8 cellular contexts compared by ENCODE assay signal in genomic region chr9:109117856-109118801, GRCh38. TPM values are rescaled to one million over a fixed set of nuclear protein-coding genes. Genes with fewer than 3 reads are reported as not detected.
DNase-seq lines count a peak whose midpoint lies in the region; ATAC-seq and TF ChIP-seq lines count a peak whose summit lies in the region.

No MANE protein-coding gene starts in this region.

- ATAC-seq in SK-N-SH treated with all-trans-retinoic acid at 6 μM for 48 hours (peak; percentile 51), HG03045 (IDR thresholded peaks at IDR 0.05; ENCODE audit: unreplicated experiment) (no peak), GM18861 (IDR thresholded peaks at IDR 0.05; ENCODE audit: unreplicated experiment) (no peak)

- no peaks in the 10 kb centered on the region for H3K27me3 ChIP-seq in ascending aorta

- peak overlapping the region; percentile 56 to 77 for H3K27ac ChIP-seq in ascending aorta

- peaks cover 13 to 39% of the 10 kb centered on the region in 2 donors for H3K4me1 ChIP-seq in ascending aorta

- no peaks in the 10 kb centered on the region for H3K9me3 ChIP-seq in ascending aorta
- H3K9me3 ChIP-seq in iPS-18c (ENCODE audit: control insufficient read depth, insufficient read depth, low read length): no peaks in the 10 kb centered on the region

- no peaks in the 10 kb centered on the region for H3K36me3 ChIP-seq in ascending aorta

- no peak for TF ChIP-seq CTCF in ascending aorta (IDR thresholded peaks at IDR 0.05)

- H3K4me3 ChIP-seq in ascending aorta (peak overlapping the region; percentile 83 to 98), iPS-18c (ENCODE audit: insufficient read depth, low read depth, low read length) (peak overlapping the region; percentile 91)

- intact Hi-C loops in ascending aorta (cut with DNase I): loop anchor here (10.0 kb wide), 1 partner anchor 207 kb away; the partner anchor contains the start of gene EPB41L4B

- DNase-seq in DMS53 (lab: John Stamatoyannopoulos, UW) (peak; percentile 29), DMS53 treated with DMSO at 0.1 percent for 48 hours (lab: John Stamatoyannopoulos, UW; ENCODE audit: unreplicated experiment) (no peak), ascending aorta (ENCODE audit: low spot score in 2 of 2) (peak in 1 of 2 donors; percentile 67)
- peak; percentile 61 for DNase-seq in stimulated activated CD4-positive, alpha-beta T cell treated with anti-CD3 and anti-CD28 coated beads, Interleukin-15, amount 100 ng/mL, for 24 hours

TF ChIP-seq in SK-N-SH treated with all-trans-retinoic acid at 6 μM for 48 hours, 23 proteins besides CTCF, POLR2A, EP300 and RAD21:
- peak; percentile 73 for TF ChIP-seq ZFP30 (CRISPR knock-in tag; IDR thresholded peaks at IDR 0.05)
- 0 out of 2 replicates have a peak, but pooled peaks have one; percentile 11 for TF ChIP-seq ISL1 (CRISPR knock-in tag; IDR thresholded peaks at IDR 0.05)
- no peak for TF ChIP-seq POU6F1 (CRISPR knock-in tag; IDR thresholded peaks at IDR 0.05; ENCODE audit: borderline replicate concordance, low read depth)

RNA-seq across cellular contexts. Expression of gene TMEM245, which starts 1.6 kb away (rescaled TPM):
- total RNA-seq in ascending aorta: 49.7 TPM

RNA-seq across cellular contexts. Expression of gene FRRS1L, which starts 48.9 kb away (rescaled TPM):
- 0.11 TPM for total RNA-seq in ascending aorta
